ENCODE assay signal across 1 cellular context in the genomic region with DNA sequence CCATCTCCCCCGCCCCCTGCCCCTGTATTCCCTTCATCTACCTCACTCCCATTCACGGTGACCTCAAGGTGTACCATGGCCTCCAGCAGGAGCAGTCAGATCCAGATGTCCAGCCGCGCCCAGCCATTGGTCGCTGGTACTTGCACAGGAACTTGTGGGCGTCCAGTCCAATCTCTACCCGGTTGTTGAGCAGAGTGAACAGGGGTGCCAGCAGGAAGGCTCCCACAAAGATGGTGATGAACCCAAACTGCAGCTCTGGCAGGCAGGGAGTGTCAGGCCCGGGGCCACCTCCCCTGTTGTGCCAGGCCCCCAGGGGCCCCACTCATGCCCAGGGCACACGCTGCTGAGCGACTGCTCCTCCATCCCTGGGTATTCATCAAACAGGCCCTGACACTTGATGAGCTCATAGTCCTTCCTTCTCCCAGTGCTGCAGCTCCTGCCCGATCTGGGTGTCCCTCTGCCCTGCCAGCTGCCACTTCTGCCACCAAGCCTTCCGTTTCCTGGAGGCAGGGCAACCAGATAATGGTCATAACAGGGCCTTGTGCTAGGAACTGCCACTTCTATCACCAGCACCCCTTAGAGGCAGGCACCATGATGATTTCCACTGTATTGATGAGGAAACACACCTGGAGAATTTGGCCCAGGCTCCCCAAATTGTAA.
TF ChIP-seq lines count a peak whose summit lies in the region.

No MANE protein-coding gene starts in this region.

TF ChIP-seq in GM23338, 12 proteins besides CTCF, POLR2A, EP300 and RAD21 (continued from another document):
- TF ChIP-seq, protein P1, sequence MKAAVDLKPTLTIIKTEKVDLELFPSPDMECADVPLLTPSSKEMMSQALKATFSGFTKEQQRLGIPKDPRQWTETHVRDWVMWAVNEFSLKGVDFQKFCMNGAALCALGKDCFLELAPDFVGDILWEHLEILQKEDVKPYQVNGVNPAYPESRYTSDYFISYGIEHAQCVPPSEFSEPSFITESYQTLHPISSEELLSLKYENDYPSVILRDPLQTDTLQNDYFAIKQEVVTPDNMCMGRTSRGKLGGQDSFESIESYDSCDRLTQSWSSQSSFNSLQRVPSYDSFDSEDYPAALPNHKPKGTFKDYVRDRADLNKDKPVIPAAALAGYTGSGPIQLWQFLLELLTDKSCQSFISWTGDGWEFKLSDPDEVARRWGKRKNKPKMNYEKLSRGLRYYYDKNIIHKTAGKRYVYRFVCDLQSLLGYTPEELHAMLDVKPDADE (IDR thresholded peaks at IDR 0.05) = no peak
- no peak for TF ChIP-seq EZH2phosphoT487 (IDR thresholded peaks at IDR 0.05; ENCODE audit: unreplicated experiment)
- TF ChIP-seq, protein P2, sequence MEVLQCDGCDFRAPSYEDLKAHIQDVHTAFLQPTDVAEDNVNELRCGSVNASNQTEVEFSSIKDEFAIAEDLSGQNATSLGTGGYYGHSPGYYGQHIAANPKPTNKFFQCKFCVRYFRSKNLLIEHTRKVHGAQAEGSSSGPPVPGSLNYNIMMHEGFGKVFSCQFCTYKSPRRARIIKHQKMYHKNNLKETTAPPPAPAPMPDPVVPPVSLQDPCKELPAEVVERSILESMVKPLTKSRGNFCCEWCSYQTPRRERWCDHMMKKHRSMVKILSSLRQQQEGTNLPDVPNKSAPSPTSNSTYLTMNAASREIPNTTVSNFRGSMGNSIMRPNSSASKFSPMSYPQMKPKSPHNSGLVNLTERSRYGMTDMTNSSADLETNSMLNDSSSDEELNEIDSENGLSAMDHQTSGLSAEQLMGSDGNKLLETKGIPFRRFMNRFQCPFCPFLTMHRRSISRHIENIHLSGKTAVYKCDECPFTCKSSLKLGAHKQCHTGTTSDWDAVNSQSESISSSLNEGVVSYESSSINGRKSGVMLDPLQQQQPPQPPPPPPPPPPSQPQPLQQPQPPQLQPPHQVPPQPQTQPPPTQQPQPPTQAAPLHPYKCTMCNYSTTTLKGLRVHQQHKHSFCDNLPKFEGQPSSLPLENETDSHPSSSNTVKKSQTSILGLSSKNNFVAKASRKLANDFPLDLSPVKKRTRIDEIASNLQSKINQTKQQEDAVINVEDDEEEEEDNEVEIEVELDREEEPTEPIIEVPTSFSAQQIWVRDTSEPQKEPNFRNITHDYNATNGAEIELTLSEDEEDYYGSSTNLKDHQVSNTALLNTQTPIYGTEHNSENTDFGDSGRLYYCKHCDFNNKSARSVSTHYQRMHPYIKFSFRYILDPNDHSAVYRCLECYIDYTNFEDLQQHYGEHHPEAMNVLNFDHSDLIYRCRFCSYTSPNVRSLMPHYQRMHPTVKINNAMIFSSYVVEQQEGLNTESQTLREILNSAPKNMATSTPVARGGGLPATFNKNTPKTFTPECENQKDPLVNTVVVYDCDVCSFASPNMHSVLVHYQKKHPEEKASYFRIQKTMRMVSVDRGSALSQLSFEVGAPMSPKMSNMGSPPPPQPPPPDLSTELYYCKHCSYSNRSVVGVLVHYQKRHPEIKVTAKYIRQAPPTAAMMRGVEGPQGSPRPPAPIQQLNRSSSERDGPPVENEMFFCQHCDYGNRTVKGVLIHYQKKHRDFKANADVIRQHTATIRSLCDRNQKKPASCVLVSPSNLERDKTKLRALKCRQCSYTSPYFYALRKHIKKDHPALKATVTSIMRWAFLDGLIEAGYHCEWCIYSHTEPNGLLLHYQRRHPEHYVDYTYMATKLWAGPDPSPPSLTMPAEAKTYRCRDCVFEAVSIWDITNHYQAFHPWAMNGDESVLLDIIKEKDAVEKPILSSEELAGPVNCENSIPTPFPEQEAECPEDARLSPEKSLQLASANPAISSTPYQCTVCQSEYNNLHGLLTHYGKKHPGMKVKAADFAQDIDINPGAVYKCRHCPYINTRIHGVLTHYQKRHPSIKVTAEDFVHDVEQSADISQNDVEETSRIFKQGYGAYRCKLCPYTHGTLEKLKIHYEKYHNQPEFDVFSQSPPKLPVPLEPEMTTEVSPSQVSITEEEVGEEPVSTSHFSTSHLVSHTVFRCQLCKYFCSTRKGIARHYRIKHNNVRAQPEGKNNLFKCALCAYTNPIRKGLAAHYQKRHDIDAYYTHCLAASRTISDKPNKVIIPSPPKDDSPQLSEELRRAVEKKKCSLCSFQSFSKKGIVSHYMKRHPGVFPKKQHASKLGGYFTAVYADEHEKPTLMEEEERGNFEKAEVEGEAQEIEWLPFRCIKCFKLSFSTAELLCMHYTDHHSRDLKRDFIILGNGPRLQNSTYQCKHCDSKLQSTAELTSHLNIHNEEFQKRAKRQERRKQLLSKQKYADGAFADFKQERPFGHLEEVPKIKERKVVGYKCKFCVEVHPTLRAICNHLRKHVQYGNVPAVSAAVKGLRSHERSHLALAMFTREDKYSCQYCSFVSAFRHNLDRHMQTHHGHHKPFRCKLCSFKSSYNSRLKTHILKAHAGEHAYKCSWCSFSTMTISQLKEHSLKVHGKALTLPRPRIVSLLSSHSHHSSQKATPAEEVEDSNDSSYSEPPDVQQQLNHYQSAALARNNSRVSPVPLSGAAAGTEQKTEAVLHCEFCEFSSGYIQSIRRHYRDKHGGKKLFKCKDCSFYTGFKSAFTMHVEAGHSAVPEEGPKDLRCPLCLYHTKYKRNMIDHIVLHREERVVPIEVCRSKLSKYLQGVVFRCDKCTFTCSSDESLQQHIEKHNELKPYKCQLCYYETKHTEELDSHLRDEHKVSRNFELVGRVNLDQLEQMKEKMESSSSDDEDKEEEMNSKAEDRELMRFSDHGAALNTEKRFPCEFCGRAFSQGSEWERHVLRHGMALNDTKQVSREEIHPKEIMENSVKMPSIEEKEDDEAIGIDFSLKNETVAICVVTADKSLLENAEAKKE (CRISPR knock-in tag; IDR thresholded peaks at IDR 0.05) = no peak
- TF ChIP-seq POLR2AphosphoS5 (IDR thresholded peaks at IDR 0.05; ENCODE audit: low read depth) = no peak
- TF ChIP-seq ZNF331 (CRISPR knock-in tag; IDR thresholded peaks at IDR 0.05; ENCODE audit: low read depth) = no peak
- no peak for TF ChIP-seq JUNB (IDR thresholded peaks at IDR 0.05; ENCODE audit: unreplicated experiment)
- no peak for TF ChIP-seq EZH2 (IDR thresholded peaks at IDR 0.05; ENCODE audit: low read depth, unreplicated experiment)
- no peak for TF ChIP-seq NANOG (IDR thresholded peaks at IDR 0.05; ENCODE audit: borderline replicate concordance)
- no peak for TF ChIP-seq ZNF114 (CRISPR knock-in tag; IDR thresholded peaks at IDR 0.05)
- TF ChIP-seq STAT1 (IDR thresholded peaks at IDR 0.05; ENCODE audit: unreplicated experiment) = no peak
